In the genomic region with DNA sequence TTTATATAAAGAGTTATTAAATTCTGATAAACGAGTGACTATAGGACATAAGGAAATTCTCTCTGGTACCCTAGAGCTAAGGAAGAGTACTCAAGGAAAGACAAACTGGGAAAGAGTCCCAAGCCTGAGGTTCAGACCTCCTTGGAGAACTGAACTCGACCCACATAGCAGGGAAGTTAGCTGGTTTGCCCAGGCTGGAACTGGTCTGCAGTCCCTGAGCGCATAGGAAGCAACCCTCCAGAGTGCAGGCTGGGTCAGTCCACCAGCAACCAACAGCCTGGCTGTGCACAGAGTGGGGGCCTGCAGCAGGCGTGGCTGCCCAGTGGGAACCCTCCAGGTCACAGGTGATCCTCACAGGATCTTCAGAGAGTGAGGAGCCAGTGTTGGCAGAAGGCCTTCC, we compare ENCODE assay signal across 1 cellular context.
A peak's percentile ranks its signal among the peaks of the same experiment; 100 is the strongest.
TF ChIP-seq lines count a peak whose summit lies in the region.

No MANE protein-coding gene starts in this region.

TF ChIP-seq in H1, 55 proteins besides CTCF, POLR2A, EP300 and RAD21:
- no peak for TF ChIP-seq TAF1 (IDR thresholded peaks at IDR 0.05; ENCODE audit: low read depth, low read length)
- TF ChIP-seq KDM1A (IDR thresholded peaks at IDR 0.05; ENCODE audit: borderline replicate concordance, low read length): no peak
- TF ChIP-seq CHD2 (IDR thresholded peaks at IDR 0.05; ENCODE audit: low read length): 0 out of 2 replicates have a peak, but pooled peaks have one; percentile 15
